Comparison of ENCODE assay signal across 15 cellular contexts in the genomic region with DNA sequence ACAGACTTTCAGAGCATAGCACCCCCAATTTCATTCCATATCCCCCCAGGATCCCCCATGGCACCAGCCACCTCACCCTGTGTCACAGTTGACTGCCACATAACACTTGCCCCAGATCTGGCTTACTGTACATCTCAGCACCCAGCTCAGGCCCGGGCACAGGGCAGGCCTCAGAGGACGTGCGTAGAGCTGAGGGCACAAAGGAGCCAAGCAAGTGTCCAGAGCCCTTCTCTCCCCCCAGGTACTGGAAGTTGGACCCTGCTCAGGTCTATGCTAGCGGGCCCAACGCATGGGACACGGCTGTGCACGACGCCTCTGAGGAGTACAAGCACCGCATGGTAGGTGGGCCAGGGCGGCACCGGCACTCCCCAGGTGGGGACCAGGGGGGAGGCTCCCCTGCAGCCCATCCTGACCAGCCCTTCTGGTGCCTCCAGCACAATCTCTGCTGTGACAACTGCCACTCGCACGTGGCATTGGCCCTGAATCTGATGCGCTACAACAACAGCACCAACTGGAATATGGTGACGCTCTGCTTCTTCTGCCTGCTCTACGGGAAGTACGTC. TPM values are rescaled to one million over a fixed set of nuclear protein-coding genes. Genes with fewer than 3 reads are reported as not detected.
DNase-seq lines count a peak whose midpoint lies in the region; ATAC-seq and TF ChIP-seq lines count a peak whose summit lies in the region.
"Had no signal": no experiment of that assay in that cellular context is flagged by ENCODE, and none has a peak within 500 bp of the region (broad histone marks: within the 10 kb centered on the region; RNA-seq: fewer than 3 reads in every experiment).

No MANE protein-coding gene starts in this region.

- H3K27ac ChIP-seq in HEK293 (ENCODE audit: extremely low read depth, low read depth, low read length) (no peak overlapping the region), neural progenitor cell (no peak overlapping the region)

- no peak overlapping the region for H3K9ac ChIP-seq in neural progenitor cell

- H3K4me3 Mint-ChIP-seq in T-helper 17 cell, result no peak overlapping the region
- peak overlapping the region; percentile 22 for H3K4me3 Mint-ChIP-seq in neural progenitor cell

- no peaks in the 10 kb centered on the region for H3K36me3 Mint-ChIP-seq in T-helper 17 cell (ENCODE audit: low read depth)
- peaks cover 14% of the 10 kb centered on the region for H3K36me3 Mint-ChIP-seq in neural progenitor cell

- DNase-seq in T-helper 17 cell, result no peak
- no peak for DNase-seq in neural progenitor cell (ENCODE audit: low spot score)
- no peak for DNase-seq in EL
- DNase-seq: Caco-2, DMS153, MG63, NCI-H1092, NCI-H146, NCI-H2081, NCI-H748 treated with DMSO at 0.1 percent for 48 hours, OCI-M1, RPMI8226 had no signal

- H3K36me3 ChIP-seq in HEK293 (ENCODE audit: control insufficient read depth in 2 of 2, insufficient read depth in 1 of 2, low read length in 2 of 2), result peaks cover 6 to 78% of the 10 kb centered on the region in 2 experiments; a peak in 1 of 3 replicates
- no peaks in the 10 kb centered on the region for H3K36me3 ChIP-seq in neural progenitor cell

- H3K79me2 ChIP-seq in neural progenitor cell (ENCODE audit: low read depth), result peaks cover 12% of the 10 kb centered on the region

- ATAC-seq in T-helper 17 cell (no peak), HG03457 (IDR thresholded peaks at IDR 0.05; ENCODE audit: unreplicated experiment) (no peak)

- CTCF ChIA-PET in HEK293 (lab: Yijun Ruan, JAX), result interaction anchor here (0.9 to 4.0 kb wide), 15 partner anchors 8 to 61 kb away, joined by 3 to 39 read pairs (median 14); a partner anchor contains a TSS

- no peaks in the 10 kb centered on the region for H3K4me1 ChIP-seq in HEK293 (ENCODE audit: control insufficient read depth, insufficient read depth, low read length)
- H3K4me1 ChIP-seq in neural progenitor cell, result peaks cover 4% of the 10 kb centered on the region
- H3K4me1 ChIP-seq: Caco-2 had no signal

- H3K27me3 Mint-ChIP-seq in T-helper 17 cell (no peaks in the 10 kb centered on the region), neural progenitor cell (ENCODE audit: insufficient read depth, low read depth) (peaks cover 2% of the 10 kb centered on the region)

- no peak overlapping the region for H3K4me2 ChIP-seq in neural progenitor cell

- TF ChIP-seq CTCF in HEK293 (tag by site-specific recombination; IDR thresholded peaks at IDR 0.05), result no peak
- TF ChIP-seq CTCF in neural progenitor cell (IDR thresholded peaks at IDR 0.05), result no peak

- no peaks in the 10 kb centered on the region for H3K27me3 ChIP-seq in neural progenitor cell
- H3K27me3 ChIP-seq: MG63 had no signal

- POLR2A ChIA-PET in HEK293 (lab: Yijun Ruan, JAX), result interaction anchor here (1.5 kb wide), 1 partner anchor 15 kb away, joined by 3 read pairs; no protein-coding TSS in a partner anchor

- H3F3A ChIP-seq in neural progenitor cell (ENCODE audit: low read depth), result peaks cover 14% of the 10 kb centered on the region

- H3K27ac Mint-ChIP-seq in T-helper 17 cell (peak overlapping the region; percentile 60), neural progenitor cell (no peak overlapping the region)

- peaks cover 9% of the 10 kb centered on the region for H4K20me1 ChIP-seq in neural progenitor cell (ENCODE audit: low read depth)

- no peaks in the 10 kb centered on the region for H3K9me3 Mint-ChIP-seq in neural progenitor cell

- H2AFZ ChIP-seq in neural progenitor cell (replicated peaks), result no peak overlapping the region

- peaks cover 22% of the 10 kb centered on the region for H3K4me1 Mint-ChIP-seq in T-helper 17 cell
- H3K4me1 Mint-ChIP-seq in neural progenitor cell, result peaks cover 8% of the 10 kb centered on the region

- H3K4me3 ChIP-seq in HEK293 (ENCODE audit: low read depth, low read length), result no peak overlapping the region
- no peak overlapping the region for H3K4me3 ChIP-seq in neural progenitor cell
- H3K4me3 ChIP-seq: MG63 had no signal

- no peaks in the 10 kb centered on the region for H3K9me3 ChIP-seq in HEK293 (ENCODE audit: control insufficient read depth, insufficient read depth, low read depth, low read length)
- no peaks in the 10 kb centered on the region for H3K9me3 ChIP-seq in T-helper 17 cell (ENCODE audit: control insufficient read depth, low read length, poor library complexity, severe bottlenecking)
- H3K9me3 ChIP-seq in neural progenitor cell (ENCODE audit: low read depth), result no peaks in the 10 kb centered on the region
- H3K9me3 ChIP-seq: Caco-2, MG63 had no signal

TF ChIP-seq in HEK293, 187 proteins besides CTCF, POLR2A, EP300 and RAD21:
- TF ChIP-seq ZNF341 (tag by site-specific recombination; IDR thresholded peaks at IDR 0.05; ENCODE audit: low read depth) (no peak), GLIS2 (tag by site-specific recombination; IDR thresholded peaks at IDR 0.05) (peak; percentile 51; the same call in 1 of the 2 replicates), SALL2 (tag by site-specific recombination; IDR thresholded peaks at IDR 0.05; ENCODE audit: borderline replicate concordance) (no peak)
- TF ChIP-seq, protein P1, sequence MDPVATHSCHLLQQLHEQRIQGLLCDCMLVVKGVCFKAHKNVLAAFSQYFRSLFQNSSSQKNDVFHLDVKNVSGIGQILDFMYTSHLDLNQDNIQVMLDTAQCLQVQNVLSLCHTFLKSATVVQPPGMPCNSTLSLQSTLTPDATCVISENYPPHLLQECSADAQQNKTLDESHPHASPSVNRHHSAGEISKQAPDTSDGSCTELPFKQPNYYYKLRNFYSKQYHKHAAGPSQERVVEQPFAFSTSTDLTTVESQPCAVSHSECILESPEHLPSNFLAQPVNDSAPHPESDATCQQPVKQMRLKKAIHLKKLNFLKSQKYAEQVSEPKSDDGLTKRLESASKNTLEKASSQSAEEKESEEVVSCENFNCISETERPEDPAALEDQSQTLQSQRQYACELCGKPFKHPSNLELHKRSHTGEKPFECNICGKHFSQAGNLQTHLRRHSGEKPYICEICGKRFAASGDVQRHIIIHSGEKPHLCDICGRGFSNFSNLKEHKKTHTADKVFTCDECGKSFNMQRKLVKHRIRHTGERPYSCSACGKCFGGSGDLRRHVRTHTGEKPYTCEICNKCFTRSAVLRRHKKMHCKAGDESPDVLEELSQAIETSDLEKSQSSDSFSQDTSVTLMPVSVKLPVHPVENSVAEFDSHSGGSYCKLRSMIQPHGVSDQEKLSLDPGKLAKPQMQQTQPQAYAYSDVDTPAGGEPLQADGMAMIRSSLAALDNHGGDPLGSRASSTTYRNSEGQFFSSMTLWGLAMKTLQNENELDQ (tag by site-specific recombination; IDR thresholded peaks at IDR 0.05; ENCODE audit: low read depth), result no peak
- TF ChIP-seq, protein P2, sequence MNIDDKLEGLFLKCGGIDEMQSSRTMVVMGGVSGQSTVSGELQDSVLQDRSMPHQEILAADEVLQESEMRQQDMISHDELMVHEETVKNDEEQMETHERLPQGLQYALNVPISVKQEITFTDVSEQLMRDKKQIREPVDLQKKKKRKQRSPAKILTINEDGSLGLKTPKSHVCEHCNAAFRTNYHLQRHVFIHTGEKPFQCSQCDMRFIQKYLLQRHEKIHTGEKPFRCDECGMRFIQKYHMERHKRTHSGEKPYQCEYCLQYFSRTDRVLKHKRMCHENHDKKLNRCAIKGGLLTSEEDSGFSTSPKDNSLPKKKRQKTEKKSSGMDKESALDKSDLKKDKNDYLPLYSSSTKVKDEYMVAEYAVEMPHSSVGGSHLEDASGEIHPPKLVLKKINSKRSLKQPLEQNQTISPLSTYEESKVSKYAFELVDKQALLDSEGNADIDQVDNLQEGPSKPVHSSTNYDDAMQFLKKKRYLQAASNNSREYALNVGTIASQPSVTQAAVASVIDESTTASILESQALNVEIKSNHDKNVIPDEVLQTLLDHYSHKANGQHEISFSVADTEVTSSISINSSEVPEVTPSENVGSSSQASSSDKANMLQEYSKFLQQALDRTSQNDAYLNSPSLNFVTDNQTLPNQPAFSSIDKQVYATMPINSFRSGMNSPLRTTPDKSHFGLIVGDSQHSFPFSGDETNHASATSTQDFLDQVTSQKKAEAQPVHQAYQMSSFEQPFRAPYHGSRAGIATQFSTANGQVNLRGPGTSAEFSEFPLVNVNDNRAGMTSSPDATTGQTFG (tag by site-specific recombination; IDR thresholded peaks at IDR 0.05; ENCODE audit: borderline replicate concordance), result no peak

RNA-seq across cellular contexts. Expression of a gene that starts 8.0 kb away (rescaled TPM):
- total RNA-seq in T-helper 17 cell (100 to 1,000 TPM; 206 to 261 TPM), neural progenitor cell (ENCODE audit: low replicate concordance) (5.7 and 7.9 TPM in 2 replicates)

RNA-seq across cellular contexts. Expression of a gene that starts 11.8 kb away (rescaled TPM):
- total RNA-seq in T-helper 17 cell, result 10 to 100 TPM; 24.8 to 27.0 TPM
- total RNA-seq in neural progenitor cell (ENCODE audit: low replicate concordance), result 7.4 and 28.7 TPM in 2 replicates

RNA-seq across cellular contexts. Expression of a gene that starts 33.0 kb away (rescaled TPM):
- total RNA-seq in T-helper 17 cell (1 to 10 TPM; 3.3 to 4.9 TPM), neural progenitor cell (ENCODE audit: low replicate concordance) (1.9 and 11.7 TPM in 2 replicates)

RNA-seq across cellular contexts. Expression of a gene that starts 40.8 kb away (rescaled TPM):
- total RNA-seq in T-helper 17 cell, result not detected
- not detected in 2 replicates for total RNA-seq in neural progenitor cell (ENCODE audit: low replicate concordance)
- total RNA-seq: Caco-2, NCI-H460 had no signal

RNA-seq across cellular contexts. Expression of a gene that starts 49.3 kb away (rescaled TPM):
- total RNA-seq in T-helper 17 cell (not detected), neural progenitor cell (ENCODE audit: low replicate concordance) (1.5 and 1.6 TPM in 2 replicates)
- total RNA-seq: Caco-2, NCI-H460 had no signal

Comparison
In these comparisons a context has a peak if more than half of its experiments do, and no peak if none do; other contexts are left out.
1. RNA of a gene that starts 8.0 kb away (total RNA-seq): 206 to 261 TPM in T-helper 17 cell; 5.7 to 7.9 TPM in neural progenitor cell; every median in the first group is over 10 times any median in the second.